In genomic region chr17:40303009-40303657, GRCh38 we compare ENCODE assay signal across 8 cellular contexts. TPM values are rescaled to one million over a fixed set of nuclear protein-coding genes. Genes with fewer than 3 reads are reported as not detected.
DNase-seq lines count a peak whose midpoint lies in the region; ATAC-seq and TF ChIP-seq lines count a peak whose summit lies in the region.

No MANE protein-coding gene starts in this region.

- H3K4me1 Mint-ChIP-seq in Calu3 (ENCODE audit: low read depth, unreplicated experiment): peaks cover 34% of the 10 kb centered on the region
- H3K4me1 Mint-ChIP-seq in immature natural killer cell: peaks cover 7 to 9% of the 10 kb centered on the region in 2 donors
- H3K4me1 Mint-ChIP-seq in stimulated activated memory B cell treated with anti-CD40 and anti-IgM and Interleukin-4, amounts not matched to agents 10 μg/mL and 1 μg/mL and 100 μg/mL, for 72 hours: peaks cover 7% of the 10 kb centered on the region

- no peaks in the 10 kb centered on the region for H3K9me3 ChIP-seq in HEK293 (ENCODE audit: control insufficient read depth, insufficient read depth, low read depth, low read length)

- ATAC-seq in stimulated activated memory B cell treated with anti-CD40 and anti-IgM and Interleukin-4, amounts not matched to agents 10 μg/mL and 1 μg/mL and 100 μg/mL, for 72 hours: peak; percentile 72
- ATAC-seq in GM21390 (IDR thresholded peaks at IDR 0.05; ENCODE audit: unreplicated experiment) (no peak), HG02852 (IDR thresholded peaks at IDR 0.05; ENCODE audit: unreplicated experiment) (no peak)

- H3K36me3 Mint-ChIP-seq in Calu3 (ENCODE audit: insufficient read depth, unreplicated experiment) (peaks cover 73% of the 10 kb centered on the region), immature natural killer cell (no peaks in the 10 kb centered on the region)
- H3K36me3 Mint-ChIP-seq in stimulated activated memory B cell treated with anti-CD40 and anti-IgM and Interleukin-4, amounts not matched to agents 10 μg/mL and 1 μg/mL and 100 μg/mL, for 72 hours: no peaks in the 10 kb centered on the region

- no peak overlapping the region for H3K27ac ChIP-seq in HEK293 (ENCODE audit: extremely low read depth, low read depth, low read length)

- CTCF ChIA-PET in Calu3 (lab: Charles Lee): interaction anchor here (0.6 to 36.5 kb wide), 20 partner anchors 9 to 505 kb away, joined by 3 to 1520 read pairs (median 6); partner anchors contain the start of genes GJD3, TOP2A and WIPF2
- CTCF ChIA-PET in HEK293 (lab: Yijun Ruan, JAX): interaction anchor here (0.6 to 16.6 kb wide), 34 partner anchors 9 to 1090 kb away, joined by 3 to 453 read pairs (median 4); partner anchors contain the start of genes CDC6 and GJD3

- no peak overlapping the region for H3K4me3 ChIP-seq in HEK293 (ENCODE audit: low read depth, low read length)
- no peak overlapping the region for H3K4me3 ChIP-seq in astrocyte of the spinal cord (ENCODE audit: low read depth, low read length)

- H3K4me3 Mint-ChIP-seq in Calu3 (ENCODE audit: low read depth, unreplicated experiment) (no peak overlapping the region), immature natural killer cell (no peak overlapping the region)
- no peak overlapping the region for H3K4me3 Mint-ChIP-seq in stimulated activated memory B cell treated with anti-CD40 and anti-IgM and Interleukin-4, amounts not matched to agents 10 μg/mL and 1 μg/mL and 100 μg/mL, for 72 hours

- H3K27ac Mint-ChIP-seq in Calu3 (ENCODE audit: unreplicated experiment): peak overlapping the region; percentile 26
- peak overlapping the region in 4 of 6 donors; percentile 5 to 76 (median 48) for H3K27ac Mint-ChIP-seq in immature natural killer cell
- H3K27ac Mint-ChIP-seq in stimulated activated memory B cell treated with anti-CD40 and anti-IgM and Interleukin-4, amounts not matched to agents 10 μg/mL and 1 μg/mL and 100 μg/mL, for 72 hours: no peak overlapping the region

- POLR2A ChIA-PET in HEK293 (lab: Yijun Ruan, JAX): interaction anchor here (0.6 to 2.6 kb wide), 4 partner anchors 14 to 52 kb away, joined by 3 to 16 read pairs (median 3); no protein-coding TSS in a partner anchor

- H3K36me3 ChIP-seq in HEK293 (ENCODE audit: control insufficient read depth in 2 of 2, insufficient read depth in 1 of 2, low read length in 2 of 2): peaks cover 52 to 68% of the 10 kb centered on the region in 2 experiments

- H3K9me3 Mint-ChIP-seq in Calu3 (ENCODE audit: low read depth, unreplicated experiment) (no peaks in the 10 kb centered on the region), immature natural killer cell (no peaks in the 10 kb centered on the region)
- no peaks in the 10 kb centered on the region for H3K9me3 Mint-ChIP-seq in stimulated activated memory B cell treated with anti-CD40 and anti-IgM and Interleukin-4, amounts not matched to agents 10 μg/mL and 1 μg/mL and 100 μg/mL, for 72 hours

- no TSS peak for BruUV-seq in Calu3 (replicated peaks; lab: Mats Ljungman, UMichigan)

- H3K27me3 Mint-ChIP-seq in Calu3 (ENCODE audit: unreplicated experiment): no peaks in the 10 kb centered on the region
- H3K27me3 Mint-ChIP-seq in immature natural killer cell (ENCODE audit: low read depth in 3 of 3): peaks cover 0 to 3% (median 0%) of the 10 kb centered on the region in 3 donors
- no peaks in the 10 kb centered on the region for H3K27me3 Mint-ChIP-seq in stimulated activated memory B cell treated with anti-CD40 and anti-IgM and Interleukin-4, amounts not matched to agents 10 μg/mL and 1 μg/mL and 100 μg/mL, for 72 hours

- in situ Hi-C loops in astrocyte of the spinal cord (cut with HindIII; ENCODE audit: low sequenced_read_pairs): loop anchor here (10.0 kb wide), 1 partner anchor 62 kb away; the partner anchor contains the start of gene GJD3

- TF ChIP-seq CTCF in Calu3 (IDR thresholded peaks at IDR 0.05; ENCODE audit: unreplicated experiment) (peak; percentile 99), HEK293 (tag by site-specific recombination; IDR thresholded peaks at IDR 0.05) (peak; percentile 50), astrocyte of the spinal cord (IDR thresholded peaks at IDR 0.05; ENCODE audit: low read depth, low read length) (peak; percentile 69)

- peaks cover 25% of the 10 kb centered on the region for H3K4me1 ChIP-seq in HEK293 (ENCODE audit: control insufficient read depth, insufficient read depth, low read length)

- intact Hi-C loops in Calu3 (cut with micrococcal nuclease; ENCODE audit: unreplicated experiment): loop anchor here (1.0 to 5.0 kb wide), 6 partner anchors 14 to 258 kb away; no protein-coding TSS in a partner anchor

- DNase-seq in Calu3 (peak; percentile 94), NOMO-1 treated with dmso at 0.1 percent for 144 hours (lab: John Stamatoyannopoulos, UW; ENCODE audit: unreplicated experiment) (peak; percentile 67), astrocyte of the spinal cord (ENCODE audit: low read depth, low spot score) (peak; percentile 75), immature natural killer cell (peak; percentile 62 to 64 (median 64))

TF ChIP-seq in HEK293, 187 proteins besides CTCF, POLR2A, EP300 and RAD21 (continues in another document):
- 0 out of 2 replicates have a peak, but pooled peaks have one; percentile 15 for TF ChIP-seq ZNF660 (tag by site-specific recombination; IDR thresholded peaks at IDR 0.05)
- TF ChIP-seq ZNF239 (tag by site-specific recombination; IDR thresholded peaks at IDR 0.05): no peak
- TF ChIP-seq, protein P1, sequence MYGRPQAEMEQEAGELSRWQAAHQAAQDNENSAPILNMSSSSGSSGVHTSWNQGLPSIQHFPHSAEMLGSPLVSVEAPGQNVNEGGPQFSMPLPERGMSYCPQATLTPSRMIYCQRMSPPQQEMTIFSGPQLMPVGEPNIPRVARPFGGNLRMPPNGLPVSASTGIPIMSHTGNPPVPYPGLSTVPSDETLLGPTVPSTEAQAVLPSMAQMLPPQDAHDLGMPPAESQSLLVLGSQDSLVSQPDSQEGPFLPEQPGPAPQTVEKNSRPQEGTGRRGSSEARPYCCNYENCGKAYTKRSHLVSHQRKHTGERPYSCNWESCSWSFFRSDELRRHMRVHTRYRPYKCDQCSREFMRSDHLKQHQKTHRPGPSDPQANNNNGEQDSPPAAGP (tag by site-specific recombination; IDR thresholded peaks at IDR 0.05): no peak
- no peak for TF ChIP-seq ZNF560 (tag by site-specific recombination; IDR thresholded peaks at IDR 0.05; ENCODE audit: borderline replicate concordance)
- no peak for TF ChIP-seq ZBTB21 (tag by site-specific recombination; IDR thresholded peaks at IDR 0.05)
- TF ChIP-seq ZSCAN18 (tag by site-specific recombination; IDR thresholded peaks at IDR 0.05): no peak
- no peak for TF ChIP-seq ZNF132 (tag by site-specific recombination; IDR thresholded peaks at IDR 0.05; ENCODE audit: borderline replicate concordance)
- no peak for TF ChIP-seq ZNF223 (tag by site-specific recombination; IDR thresholded peaks at IDR 0.05)
- no peak for TF ChIP-seq ZXDB (tag by site-specific recombination; IDR thresholded peaks at IDR 0.05)
- no peak for TF ChIP-seq ZNF311 (tag by site-specific recombination; IDR thresholded peaks at IDR 0.05; ENCODE audit: borderline replicate concordance)
- TF ChIP-seq, protein P2, sequence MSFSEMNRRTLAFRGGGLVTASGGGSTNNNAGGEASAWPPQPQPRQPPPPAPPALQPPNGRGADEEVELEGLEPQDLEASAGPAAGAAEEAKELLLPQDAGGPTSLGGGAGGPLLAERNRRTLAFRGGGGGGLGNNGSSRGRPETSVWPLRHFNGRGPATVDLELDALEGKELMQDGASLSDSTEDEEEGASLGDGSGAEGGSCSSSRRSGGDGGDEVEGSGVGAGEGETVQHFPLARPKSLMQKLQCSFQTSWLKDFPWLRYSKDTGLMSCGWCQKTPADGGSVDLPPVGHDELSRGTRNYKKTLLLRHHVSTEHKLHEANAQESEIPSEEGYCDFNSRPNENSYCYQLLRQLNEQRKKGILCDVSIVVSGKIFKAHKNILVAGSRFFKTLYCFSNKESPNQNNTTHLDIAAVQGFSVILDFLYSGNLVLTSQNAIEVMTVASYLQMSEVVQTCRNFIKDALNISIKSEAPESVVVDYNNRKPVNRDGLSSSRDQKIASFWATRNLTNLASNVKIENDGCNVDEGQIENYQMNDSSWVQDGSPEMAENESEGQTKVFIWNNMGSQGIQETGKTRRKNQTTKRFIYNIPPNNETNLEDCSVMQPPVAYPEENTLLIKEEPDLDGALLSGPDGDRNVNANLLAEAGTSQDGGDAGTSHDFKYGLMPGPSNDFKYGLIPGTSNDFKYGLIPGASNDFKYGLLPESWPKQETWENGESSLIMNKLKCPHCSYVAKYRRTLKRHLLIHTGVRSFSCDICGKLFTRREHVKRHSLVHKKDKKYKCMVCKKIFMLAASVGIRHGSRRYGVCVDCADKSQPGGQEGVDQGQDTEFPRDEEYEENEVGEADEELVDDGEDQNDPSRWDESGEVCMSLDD (tag by site-specific recombination; IDR thresholded peaks at IDR 0.05): no peak
- TF ChIP-seq ZNF654 (tag by site-specific recombination; IDR thresholded peaks at IDR 0.05; ENCODE audit: low read depth): peak; percentile 72
- TF ChIP-seq GLIS2 (tag by site-specific recombination; IDR thresholded peaks at IDR 0.05): no peak
- no peak for TF ChIP-seq ZNF776 (tag by site-specific recombination; IDR thresholded peaks at IDR 0.05; ENCODE audit: borderline replicate concordance)
- peak; percentile 92 for TF ChIP-seq SCRT1 (tag by site-specific recombination; IDR thresholded peaks at IDR 0.05; ENCODE audit: borderline replicate concordance)
- no peak for TF ChIP-seq HOXC10 (CRISPR knock-in tag; IDR thresholded peaks at IDR 0.05)
- peak; percentile 94 for TF ChIP-seq SCRT2 (tag by site-specific recombination; IDR thresholded peaks at IDR 0.05)
- TF ChIP-seq ZNF596 (tag by site-specific recombination; IDR thresholded peaks at IDR 0.05): no peak
- TF ChIP-seq ZNF571 (tag by site-specific recombination; IDR thresholded peaks at IDR 0.05): no peak

RNA-seq across cellular contexts. Expression of gene RARA, which starts 5.8 kb away (rescaled TPM):
- 150 and 170 TPM in 2 replicates for total RNA-seq in Calu3 (2022)
- 10 to 100 TPM in 1 of 3 donors, 1 to 10 TPM in 2; 4.6 to 12.1 (median 4.6) TPM for polyA plus RNA-seq in immature natural killer cell

RNA-seq across cellular contexts. Expression of gene CDC6, which starts 15.5 kb away (rescaled TPM):
- 567 and 645 TPM in 2 replicates for total RNA-seq in Calu3 (2022)
- 1 to 10 TPM in 2 of 3 donors, under 1 TPM in 1; 0.81 to 1.8 (median 1.5) TPM for polyA plus RNA-seq in immature natural killer cell
